Comparison of ENCODE assay signal across 8 cellular contexts in genomic region chr4:1767770-1768366, GRCh38. TPM values are rescaled to one million over a fixed set of nuclear protein-coding genes. Genes with fewer than 3 reads are reported as not detected.
DNase-seq lines count a peak whose midpoint lies in the region; ATAC-seq and TF ChIP-seq lines count a peak whose summit lies in the region.

No MANE protein-coding gene starts in this region.

- H3K4me3 ChIP-seq in AG04449 (ENCODE audit: low read depth, low read length) (peak overlapping the region; percentile 45), SJCRH30 (no peak overlapping the region), neural progenitor cell (peak overlapping the region; percentile 45)

- H3K36me3 ChIP-seq in SJCRH30 (no peaks in the 10 kb centered on the region), neural progenitor cell (no peaks in the 10 kb centered on the region)

- no peak overlapping the region for H3K9ac ChIP-seq in neural progenitor cell

- DNase-seq in AG04449 (ENCODE audit: low read depth, low spot score) = no peak
- DNase-seq in ELR (ENCODE audit: low read depth) = peak; percentile 38
- DNase-seq in SJCRH30 = peak; percentile 53
- peak; percentile 76 for DNase-seq in epidermal melanocyte (ENCODE audit: insufficient read length, low spot score)
- peak; percentile 78 for DNase-seq in neural progenitor cell (ENCODE audit: low spot score)
- no peak for DNase-seq in NCI-H187 (lab: John Stamatoyannopoulos, UW)

- no peaks in the 10 kb centered on the region for H3K36me3 Mint-ChIP-seq in neural progenitor cell

- H3K4me1 ChIP-seq in SJCRH30 = peaks cover 44% of the 10 kb centered on the region
- H3K4me1 ChIP-seq in neural progenitor cell = peaks cover 66% of the 10 kb centered on the region

- H3K79me2 ChIP-seq in neural progenitor cell (ENCODE audit: low read depth) = no peaks in the 10 kb centered on the region

- peaks cover 8% of the 10 kb centered on the region for H3K27me3 Mint-ChIP-seq in neural progenitor cell (ENCODE audit: insufficient read depth, low read depth)

- POLR2A ChIA-PET in AG04449 (lab: Yijun Ruan, JAX) = interaction anchor here (0.6 kb wide), 1 partner anchor 14 kb away, joined by 3 read pairs; no protein-coding TSS in a partner anchor

- CTCF ChIA-PET in AG04449 (lab: Yijun Ruan, JAX) = interaction anchor here (0.6 to 1.6 kb wide), 12 partner anchors 10 to 131 kb away, joined by 3 to 7 read pairs (median 4); partner anchors contain the start of gene FAM53A

- peak overlapping the region; percentile 25 for H3K27ac Mint-ChIP-seq in neural progenitor cell

- no peaks in the 10 kb centered on the region for H3K9me3 ChIP-seq in SJCRH30 (replicated peaks)
- H3K9me3 ChIP-seq in neural progenitor cell (ENCODE audit: low read depth) = no peaks in the 10 kb centered on the region

- H3K4me3 Mint-ChIP-seq in neural progenitor cell = peak overlapping the region; percentile 83

- no peak overlapping the region for H2AFZ ChIP-seq in neural progenitor cell (replicated peaks)

- peaks cover 62% of the 10 kb centered on the region for H3K27me3 ChIP-seq in SJCRH30
- peaks cover 42% of the 10 kb centered on the region for H3K27me3 ChIP-seq in neural progenitor cell

- H3K4me1 Mint-ChIP-seq in neural progenitor cell = peaks cover 24% of the 10 kb centered on the region

- peak overlapping the region; percentile 84 for H3K4me2 ChIP-seq in neural progenitor cell

- no peaks in the 10 kb centered on the region for H3K9me3 Mint-ChIP-seq in neural progenitor cell

- H3K27ac ChIP-seq in SJCRH30 = no peak overlapping the region
- H3K27ac ChIP-seq in neural progenitor cell = no peak overlapping the region

- ATAC-seq in GM21390 (IDR thresholded peaks at IDR 0.05; ENCODE audit: unreplicated experiment) = no peak
- ATAC-seq in HG03457 (IDR thresholded peaks at IDR 0.05; ENCODE audit: unreplicated experiment) = no peak

- H3F3A ChIP-seq in neural progenitor cell (ENCODE audit: low read depth) = peaks cover 32% of the 10 kb centered on the region

- peak; percentile 69 for TF ChIP-seq CTCF in AG04449 (IDR thresholded peaks at IDR 0.05; ENCODE audit: insufficient read depth, low read length, missing control alignments)
- peak; percentile 51 for TF ChIP-seq CTCF in neural progenitor cell (IDR thresholded peaks at IDR 0.05)

- peaks cover 53% of the 10 kb centered on the region for H4K20me1 ChIP-seq in neural progenitor cell (ENCODE audit: low read depth)

RNA-seq across cellular contexts. Expression of gene FGFR3, which starts 25.2 kb away (rescaled TPM):
- total RNA-seq in SJCRH30 (2014; rRNA removed; shearing (Covaris generic)) = 2.0 and 2.4 TPM in 2 replicates
- total RNA-seq in neural progenitor cell (ENCODE audit: low replicate concordance) = 4.8 and 17.0 TPM in 2 replicates

RNA-seq across cellular contexts. Expression of gene TACC3, which starts 46.5 kb away (rescaled TPM):
- 68.3 and 74.7 TPM in 2 replicates for total RNA-seq in SJCRH30 (2014; rRNA removed; shearing (Covaris generic))
- total RNA-seq in neural progenitor cell (ENCODE audit: low replicate concordance) = 68.4 and 115 TPM in 2 replicates

RNA-seq across cellular contexts. Expression of gene TMEM129, which starts 46.7 kb away (rescaled TPM):
- 15.5 and 18.6 TPM in 2 replicates for total RNA-seq in SJCRH30 (2014; rRNA removed; shearing (Covaris generic))
- 14.1 and 55.4 TPM in 2 replicates for total RNA-seq in neural progenitor cell (ENCODE audit: low replicate concordance)

RNA-seq across cellular contexts. Expression of gene SLBP, which starts 55.7 kb away (rescaled TPM):
- 177 and 183 TPM in 2 replicates for total RNA-seq in SJCRH30 (2014; rRNA removed; shearing (Covaris generic))
- total RNA-seq in neural progenitor cell (ENCODE audit: low replicate concordance) = 54.9 and 119 TPM in 2 replicates

Comparison
In these comparisons a context has a peak if more than half of its experiments do, and no peak if none do; other contexts are left out.
1. DNase-seq: peak in ELR (single experiment), SJCRH30 (2 of 2), epidermal melanocyte (single experiment) and neural progenitor cell (single experiment); none in AG04449 (single experiment) and NCI-H187 (0 of 2).